Comparison of ENCODE assay signal across 8 cellular contexts in the genomic region with DNA sequence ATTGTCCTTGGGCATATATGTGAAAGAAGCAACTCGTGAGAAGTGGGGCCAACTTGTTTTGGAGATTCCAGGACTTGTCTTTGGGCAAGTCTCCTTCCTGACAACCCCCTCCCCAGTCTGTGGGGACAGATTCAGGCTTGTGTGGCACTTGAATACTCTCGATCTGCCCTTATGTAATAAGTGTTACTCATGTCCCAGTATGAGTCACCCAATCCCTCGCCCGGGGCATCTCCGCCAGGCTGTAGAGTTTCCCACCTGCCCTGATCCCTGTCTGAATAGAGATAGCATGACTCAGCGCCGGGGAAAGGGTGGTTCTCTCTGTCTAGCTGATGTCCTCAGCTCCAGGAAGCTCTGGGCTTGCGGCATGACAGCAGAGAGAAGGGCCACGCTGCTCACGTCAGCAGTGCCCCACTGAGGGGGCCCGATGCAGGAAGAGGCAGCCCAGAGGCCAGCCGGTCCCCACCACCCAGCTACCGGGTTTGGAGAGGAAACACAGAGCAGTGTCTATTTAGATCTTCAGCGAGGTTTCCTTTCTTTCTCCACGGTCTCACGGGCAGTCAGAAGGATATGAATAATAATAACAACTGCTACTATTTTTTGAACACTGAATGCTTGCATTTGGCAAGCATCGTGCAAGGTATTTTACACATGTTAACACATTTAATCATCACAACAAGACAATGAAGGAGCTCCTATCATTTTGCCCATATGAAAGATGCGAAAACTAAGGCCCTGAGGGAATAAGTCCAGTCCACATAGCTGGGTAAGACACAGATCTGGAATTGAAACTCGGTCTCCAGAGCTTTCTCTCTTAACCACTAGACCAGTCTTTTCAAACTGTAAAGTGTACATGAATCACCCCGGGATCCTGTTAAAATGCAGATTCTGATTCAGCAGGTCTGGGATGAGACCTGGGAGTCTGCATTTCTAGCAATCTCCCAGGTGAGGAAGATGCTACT.
DNase-seq lines count a peak whose midpoint lies in the region; ATAC-seq and TF ChIP-seq lines count a peak whose summit lies in the region.

No MANE protein-coding gene starts in this region.

- no peak overlapping the region for H3K4me3 ChIP-seq in HFF-Myc (replicated peaks; ENCODE audit: low read depth, low read length)
- no peak overlapping the region for H3K4me3 ChIP-seq in skeletal muscle cell (ENCODE audit: low read depth, low read length)

- in situ Hi-C loops in G401 (cut with HindIII; ENCODE audit: low sequenced_read_pairs) = no loop called here

- DNase-seq in DMS53 (lab: John Stamatoyannopoulos, UW) (peak; percentile 99), HFF-Myc (ENCODE audit: extremely low read depth, low read depth) (peak; percentile 80), NCI-H748 treated with DMSO at 0.1 percent for 48 hours (lab: John Stamatoyannopoulos, UW) (peak; percentile 10), foreskin melanocyte (peak; percentile 19), skeletal muscle cell (ENCODE audit: low read depth) (peak; percentile 80), G401 (ENCODE audit: low spot score) (no peak), NCI-H1105 treated with DMSO at 0.1 percent for 48 hours (lab: John Stamatoyannopoulos, UW) (no peak)
- peak; percentile 45 for DNase-seq in activated T-cell treated with anti-CD3 and anti-CD28 coated beads, Interleukin-2, amount 50 U/mL, for 4 hours

- H3K27me3 Mint-ChIP-seq in activated T-cell treated with anti-CD3 and anti-CD28 coated beads, Interleukin-2, amount 50 U/mL, for 4 hours (ENCODE audit: low read depth) = peaks cover 6% of the 10 kb centered on the region

- peak; percentile 79 to 91 for ATAC-seq in activated T-cell treated with anti-CD3 and anti-CD28 coated beads, Interleukin-2, amount 50 U/mL, for 4 hours

- no peaks in the 10 kb centered on the region for H3K9me3 Mint-ChIP-seq in activated T-cell treated with anti-CD3 and anti-CD28 coated beads, Interleukin-2, amount 50 U/mL, for 4 hours

- H3K4me1 Mint-ChIP-seq in activated T-cell treated with anti-CD3 and anti-CD28 coated beads, Interleukin-2, amount 50 U/mL, for 4 hours (ENCODE audit: low read depth) = peaks cover 15% of the 10 kb centered on the region

- H3K4me3 Mint-ChIP-seq in activated T-cell treated with anti-CD3 and anti-CD28 coated beads, Interleukin-2, amount 50 U/mL, for 4 hours = peak overlapping the region; percentile 50

- H3K36me3 Mint-ChIP-seq in activated T-cell treated with anti-CD3 and anti-CD28 coated beads, Interleukin-2, amount 50 U/mL, for 4 hours (ENCODE audit: insufficient read depth) = no peaks in the 10 kb centered on the region

- no peak for TF ChIP-seq CTCF in HFF-Myc (IDR thresholded peaks at IDR 0.05; ENCODE audit: low read depth, low read length, missing control alignments)

Comparison
In these comparisons a context has a peak if more than half of its experiments do, and no peak if none do; other contexts are left out.
1. DNase-seq: peak in DMS53 (single experiment), HFF-Myc (single experiment), NCI-H748 treated with DMSO at 0.1 percent for 48 hours (single experiment), activated T-cell treated with anti-CD3 and anti-CD28 coated beads, Interleukin-2, amount 50 U/mL, for 4 hours (single experiment), foreskin melanocyte (single experiment) and skeletal muscle cell (single experiment); none in G401 (single experiment) and NCI-H1105 treated with DMSO at 0.1 percent for 48 hours (single experiment).